In genomic region chr12:77238368-77238767, GRCh38 we compare ENCODE assay signal across 15 cellular contexts.
DNase-seq lines count a peak whose midpoint lies in the region; ATAC-seq and TF ChIP-seq lines count a peak whose summit lies in the region.
"Had no signal": no experiment of that assay in that cellular context is flagged by ENCODE, and none has a peak within 500 bp of the region (broad histone marks: within the 10 kb centered on the region; RNA-seq: fewer than 3 reads in every experiment).

No MANE protein-coding gene starts in this region.

- H3K27me3 ChIP-seq in SK-N-SH (ENCODE audit: insufficient read depth) (no peaks in the 10 kb centered on the region), smooth muscle cell (ENCODE audit: low read depth) (no peaks in the 10 kb centered on the region)

- no peak overlapping the region for H3K4me3 ChIP-seq in SK-N-SH (ENCODE audit: low read depth in 2 of 2, low read length in 1 of 2)
- H3K4me3 ChIP-seq in mucosa of descending colon, result no peak overlapping the region
- H3K4me3 ChIP-seq in smooth muscle cell, result no peak overlapping the region

- no peak overlapping the region for H3K27ac ChIP-seq in SK-N-SH (ENCODE audit: low read depth in 2 of 2, low read length in 1 of 2)
- peak overlapping the region; percentile 80 for H3K27ac ChIP-seq in smooth muscle cell (ENCODE audit: low read depth)
- H3K27ac ChIP-seq: 22Rv1 had no signal

- H3K4me1 ChIP-seq in SK-N-SH (ENCODE audit: control insufficient read depth in 1 of 2, insufficient read depth in 2 of 2, low read depth in 1 of 2, low read length in 1 of 2), result no peaks in the 10 kb centered on the region
- peaks cover 4% of the 10 kb centered on the region for H3K4me1 ChIP-seq in mucosa of descending colon (ENCODE audit: low read depth)
- no peaks in the 10 kb centered on the region for H3K4me1 ChIP-seq in smooth muscle cell (ENCODE audit: low read depth)

- H3K9me3 ChIP-seq in SK-N-SH (no peaks in the 10 kb centered on the region), mucosa of descending colon (no peaks in the 10 kb centered on the region), smooth muscle cell (replicated peaks; ENCODE audit: low read depth) (no peaks in the 10 kb centered on the region)

- no peaks in the 10 kb centered on the region for H3K9me2 ChIP-seq in SK-N-SH

- TF ChIP-seq CTCF in SK-N-SH (IDR thresholded peaks at IDR 0.05) (no peak), mucosa of descending colon (IDR thresholded peaks at IDR 0.05) (no peak), smooth muscle cell (IDR thresholded peaks at IDR 0.05; ENCODE audit: borderline replicate concordance, insufficient read depth, poor library complexity, severe bottlenecking) (no peak)

- H3K79me2 ChIP-seq in SK-N-SH (ENCODE audit: insufficient read depth), result no peaks in the 10 kb centered on the region
- no peaks in the 10 kb centered on the region for H3K79me2 ChIP-seq in smooth muscle cell (ENCODE audit: low read depth)

- no peak for TF ChIP-seq RAD21 in SK-N-SH (IDR thresholded peaks at IDR 0.05; ENCODE audit: low read length)

- H3K9ac ChIP-seq in SK-N-SH (no peak overlapping the region), smooth muscle cell (ENCODE audit: low read depth) (no peak overlapping the region)

- WGBS in SK-N-SH (ENCODE audit: low lambda C conversion rate), result 38% methylated on average over 2 of the region's 2 CpGs
- WGBS in smooth muscle cell (ENCODE audit: low lambda C conversion rate), result 66% methylated on average over 2 of the region's 2 CpGs

- POLR2A ChIA-PET in SK-N-SH (lab: Yijun Ruan, JAX), result no interaction called here

- no peaks in the 10 kb centered on the region for H3K36me3 ChIP-seq in SK-N-SH (replicated peaks in 1 of 2; ENCODE audit: control insufficient read depth in 1 of 2, insufficient read depth in 2 of 2, low read length in 1 of 2)
- no peaks in the 10 kb centered on the region for H3K36me3 ChIP-seq in mucosa of descending colon (ENCODE audit: low read depth)
- H3K36me3 ChIP-seq in smooth muscle cell (ENCODE audit: low read depth), result no peaks in the 10 kb centered on the region

- no peak for TF ChIP-seq EP300 in SK-N-SH (IDR thresholded peaks at IDR 0.05; ENCODE audit: borderline replicate concordance in 1 of 2, low read depth in 1 of 2, low read length in 1 of 2)

- DNase-seq in SK-N-SH (no peak), fibroblast of peridontal ligament (ENCODE audit: extremely low read depth) (peak; percentile 23), mucosa of descending colon (no peak), smooth muscle cell (lab: John Stamatoyannopoulos, UW; ENCODE audit: unreplicated experiment) (no peak), midbrain (lab: John Stamatoyannopoulos, UW) (no peak)
- DNase-seq in activated naive CD4-positive, alpha-beta T cell treated with anti-CD3 and anti-CD28 coated beads, Interleukin-2, amount 50 U/mL, for 16 hours, result no peak
- DNase-seq: CD4-positive, CD25-positive, alpha-beta regulatory T cell; DMS 273 treated with DMSO at 0.1 percent for 48 hours; DMS79 treated with DMSO at 0.1 percent for 48 hours; EL; H7; IMR-90 had no signal

- 0 out of 2 replicates have a peak overlapping the region, but pooled peaks have one; percentile 13 for H2AFZ ChIP-seq in SK-N-SH (ENCODE audit: low read depth)
- H2AFZ ChIP-seq in smooth muscle cell (ENCODE audit: low read depth), result no peak overlapping the region

- CTCF ChIA-PET in SK-N-SH (lab: Yijun Ruan, JAX), result no interaction called here

- intact Hi-C loops in mucosa of descending colon (cut with DNase I, micrococcal nuclease), result no loop called here

- H3F3A ChIP-seq in SK-N-SH (replicated peaks; ENCODE audit: insufficient read depth) (no peaks in the 10 kb centered on the region), smooth muscle cell (ENCODE audit: low read depth) (no peaks in the 10 kb centered on the region)

- H3K4me2 ChIP-seq in SK-N-SH (no peak overlapping the region), smooth muscle cell (no peak overlapping the region)

- H4K20me1 ChIP-seq in SK-N-SH (ENCODE audit: insufficient read depth) (no peaks in the 10 kb centered on the region), smooth muscle cell (ENCODE audit: low read depth) (no peaks in the 10 kb centered on the region)

- ATAC-seq in SK-N-SH treated with all-trans-retinoic acid at 6 μM for 48 hours (no peak), mucosa of descending colon (peak; percentile 52), GM21423 (IDR thresholded peaks at IDR 0.05; ENCODE audit: unreplicated experiment) (no peak)

TF ChIP-seq in SK-N-SH, 30 proteins besides CTCF, POLR2A, EP300 and RAD21:
- TF ChIP-seq PBX3 (IDR thresholded peaks at IDR 0.05), result no peak
- TF ChIP-seq FOSL2 (IDR thresholded peaks at IDR 0.05; ENCODE audit: borderline replicate concordance, low read depth), result no peak
- TF ChIP-seq TEAD4 (IDR thresholded peaks at IDR 0.05; ENCODE audit: borderline replicate concordance, insufficient read depth), result no peak
- TF ChIP-seq YY1 (IDR thresholded peaks at IDR 0.05; ENCODE audit: low read depth), result no peak
- TF ChIP-seq, protein P1, sequence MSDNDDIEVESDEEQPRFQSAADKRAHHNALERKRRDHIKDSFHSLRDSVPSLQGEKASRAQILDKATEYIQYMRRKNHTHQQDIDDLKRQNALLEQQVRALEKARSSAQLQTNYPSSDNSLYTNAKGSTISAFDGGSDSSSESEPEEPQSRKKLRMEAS (IDR thresholded peaks at IDR 0.05; ENCODE audit: low read depth), result no peak
- no peak for TF ChIP-seq CHD2 (IDR thresholded peaks at IDR 0.05; ENCODE audit: low read length, partially characterized antibody)
- TF ChIP-seq GABPA (IDR thresholded peaks at IDR 0.05; ENCODE audit: low read depth), result no peak
- TF ChIP-seq TCF12 (IDR thresholded peaks at IDR 0.05), result no peak
- no peak for TF ChIP-seq TAF1 (IDR thresholded peaks at IDR 0.05; ENCODE audit: borderline replicate concordance, low read depth, low read length)
- no peak for TF ChIP-seq SIN3A (IDR thresholded peaks at IDR 0.05; ENCODE audit: borderline replicate concordance, low read depth, low read length)
- no peak for TF ChIP-seq FOXJ3 (CRISPR knock-in tag; IDR thresholded peaks at IDR 0.05)
- no peak for TF ChIP-seq MXI1 (IDR thresholded peaks at IDR 0.05; ENCODE audit: low read depth, low read length)
- TF ChIP-seq SMC3 (IDR thresholded peaks at IDR 0.05; ENCODE audit: low read depth, low read length), result no peak

TF ChIP-seq in SK-N-SH treated with all-trans-retinoic acid at 6 μM for 48 hours, 23 proteins besides CTCF, POLR2A, EP300 and RAD21:
- TF ChIP-seq PPARA (CRISPR knock-in tag; IDR thresholded peaks at IDR 0.05; ENCODE audit: borderline replicate concordance) (no peak), TSHZ2 (CRISPR knock-in tag; IDR thresholded peaks at IDR 0.05) (no peak), ISL1 (CRISPR knock-in tag; IDR thresholded peaks at IDR 0.05) (no peak), RARB (CRISPR knock-in tag; IDR thresholded peaks at IDR 0.05) (no peak), OSR1 (CRISPR knock-in tag; IDR thresholded peaks at IDR 0.05) (no peak)
- TF ChIP-seq, protein P2, sequence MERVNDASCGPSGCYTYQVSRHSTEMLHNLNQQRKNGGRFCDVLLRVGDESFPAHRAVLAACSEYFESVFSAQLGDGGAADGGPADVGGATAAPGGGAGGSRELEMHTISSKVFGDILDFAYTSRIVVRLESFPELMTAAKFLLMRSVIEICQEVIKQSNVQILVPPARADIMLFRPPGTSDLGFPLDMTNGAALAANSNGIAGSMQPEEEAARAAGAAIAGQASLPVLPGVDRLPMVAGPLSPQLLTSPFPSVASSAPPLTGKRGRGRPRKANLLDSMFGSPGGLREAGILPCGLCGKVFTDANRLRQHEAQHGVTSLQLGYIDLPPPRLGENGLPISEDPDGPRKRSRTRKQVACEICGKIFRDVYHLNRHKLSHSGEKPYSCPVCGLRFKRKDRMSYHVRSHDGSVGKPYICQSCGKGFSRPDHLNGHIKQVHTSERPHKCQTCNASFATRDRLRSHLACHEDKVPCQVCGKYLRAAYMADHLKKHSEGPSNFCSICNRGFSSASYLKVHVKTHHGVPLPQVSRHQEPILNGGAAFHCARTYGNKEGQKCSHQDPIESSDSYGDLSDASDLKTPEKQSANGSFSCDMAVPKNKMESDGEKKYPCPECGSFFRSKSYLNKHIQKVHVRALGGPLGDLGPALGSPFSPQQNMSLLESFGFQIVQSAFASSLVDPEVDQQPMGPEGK (CRISPR knock-in tag; IDR thresholded peaks at IDR 0.05; ENCODE audit: borderline replicate concordance), result no peak
